In genomic region chr2:46557788-46558187, GRCh38 we compare ENCODE assay signal across 18 cellular contexts. TPM values are rescaled to one million over a fixed set of nuclear protein-coding genes. Genes with fewer than 3 reads are reported as not detected.
DNase-seq lines count a peak whose midpoint lies in the region; ATAC-seq and TF ChIP-seq lines count a peak whose summit lies in the region.
"Had no signal": no experiment of that assay in that cellular context is flagged by ENCODE, and none has a peak within 500 bp of the region (broad histone marks: within the 10 kb centered on the region; RNA-seq: fewer than 3 reads in every experiment).

No MANE protein-coding gene starts in this region.

- peaks cover 62 to 77% (median 68%) of the 10 kb centered on the region in 3 donors for H3K4me1 Mint-ChIP-seq in IgD-negative memory B cell
- H3K4me1 Mint-ChIP-seq in memory B cell = peaks cover 75% of the 10 kb centered on the region
- H3K4me1 Mint-ChIP-seq in glutamatergic neuron (ENCODE audit: low read depth, unreplicated experiment) = peaks cover 33% of the 10 kb centered on the region

- no peaks in the 10 kb centered on the region for H3K9me3 ChIP-seq in DOHH2 (ENCODE audit: control insufficient read depth, insufficient read depth, low read length)

- peaks cover 78% of the 10 kb centered on the region for H3K4me1 ChIP-seq in DOHH2 (ENCODE audit: control insufficient read depth, low read length)

- peaks cover 0 to 7% (median 5%) of the 10 kb centered on the region in 3 donors for H3K9me3 Mint-ChIP-seq in IgD-negative memory B cell
- H3K9me3 Mint-ChIP-seq in memory B cell = peaks cover 6% of the 10 kb centered on the region
- H3K9me3 Mint-ChIP-seq in glutamatergic neuron (ENCODE audit: unreplicated experiment) = peaks cover 2% of the 10 kb centered on the region

- no peak for DNase-seq in activated CD4-positive, CD25-positive, alpha-beta regulatory T cell treated with anti-CD3 and anti-CD28 coated beads, Interleukin-2, amount 50 U/mL, for 72 hours
- DNase-seq in memory B cell (ENCODE audit: low spot score in 2 of 2) (no peak), NCI-H146 treated with DMSO at 0.1 percent for 48 hours (lab: John Stamatoyannopoulos, UW; ENCODE audit: unreplicated experiment) (no peak), Kasumi-1 (lab: John Stamatoyannopoulos, UW) (no peak), glutamatergic neuron (no peak)
- DNase-seq: C1 segment of cervical spinal cord, DMS 273 treated with DMSO at 0.1 percent for 48 hours, EL, KBM-7, NCI-H1092 treated with DMSO at 0.1 percent for 48 hours, NCI-H187, NCI-H2171, NCI-H510A, SHP77 treated with DMSO at 0.1 percent for 48 hours had no signal

- peak; percentile 41 for ATAC-seq in activated CD4-positive, CD25-positive, alpha-beta regulatory T cell treated with anti-CD3 and anti-CD28 coated beads, Interleukin-2, amount 50 U/mL, for 24 hours
- no peak for ATAC-seq in memory B cell (ENCODE audit: low read depth)

- peaks cover 91% of the 10 kb centered on the region for H3K79me2 ChIP-seq in DOHH2 (ENCODE audit: control insufficient read depth, low read length)

- H3K27ac Mint-ChIP-seq in IgD-negative memory B cell (peak overlapping the region; percentile 44 to 78 (median 49)), memory B cell (peak overlapping the region; percentile 91), glutamatergic neuron (ENCODE audit: unreplicated experiment) (no peak overlapping the region)

- peaks cover 3% of the 10 kb centered on the region; the same call in 1 of the 2 replicates for H3F3A ChIP-seq in DOHH2 (ENCODE audit: control insufficient read depth, insufficient read depth)

- peaks cover 60% of the 10 kb centered on the region for H3K36me3 ChIP-seq in DOHH2 (ENCODE audit: control insufficient read depth, low read length)

- H3K27me3 Mint-ChIP-seq in IgD-negative memory B cell (no peaks in the 10 kb centered on the region), memory B cell (no peaks in the 10 kb centered on the region), glutamatergic neuron (ENCODE audit: unreplicated experiment) (no peaks in the 10 kb centered on the region)

- H3K4me3 Mint-ChIP-seq in IgD-negative memory B cell (peak overlapping the region; percentile 9 to 89 (median 66)), memory B cell (no peak overlapping the region), glutamatergic neuron (ENCODE audit: unreplicated experiment) (no peak overlapping the region)

- no peaks in the 10 kb centered on the region for H4K20me1 ChIP-seq in DOHH2 (ENCODE audit: control insufficient read depth, insufficient read depth, low read depth, low read length)

- H3K27me3 ChIP-seq in DOHH2 (ENCODE audit: control insufficient read depth, low read length) = no peaks in the 10 kb centered on the region

- H3K27ac ChIP-seq in DOHH2 (ENCODE audit: low read depth, low read length) = peak overlapping the region; percentile 55
- H3K27ac ChIP-seq: 22Rv1 had no signal

- H3K9me2 ChIP-seq in DOHH2 (replicated peaks; ENCODE audit: control insufficient read depth, low read length) = no peaks in the 10 kb centered on the region

- peak overlapping the region; percentile 49 for H3K4me3 ChIP-seq in DOHH2 (ENCODE audit: low read length)

- peak overlapping the region; percentile 54 for H3K4me2 ChIP-seq in DOHH2 (ENCODE audit: low read length)

- H3K36me3 Mint-ChIP-seq in IgD-negative memory B cell = peaks cover 27% of the 10 kb centered on the region
- peaks cover 39% of the 10 kb centered on the region for H3K36me3 Mint-ChIP-seq in memory B cell
- no peaks in the 10 kb centered on the region for H3K36me3 Mint-ChIP-seq in glutamatergic neuron (ENCODE audit: unreplicated experiment)

- TF ChIP-seq CTCF in DOHH2 (IDR thresholded peaks at IDR 0.05; ENCODE audit: low read depth, low read length, poor library complexity, severe bottlenecking) = no peak
- TF ChIP-seq CTCF in glutamatergic neuron (IDR thresholded peaks at IDR 0.05; ENCODE audit: partially characterized antibody, unreplicated experiment) = no peak

RNA-seq across cellular contexts. Expression of gene ATP6V1E2, which starts 15.4 kb away (rescaled TPM):
- polyA plus RNA-seq in IgD-negative memory B cell = 11.6 TPM
- 9.9 TPM for total RNA-seq in glutamatergic neuron (ENCODE audit: unreplicated experiment)

RNA-seq across cellular contexts. Expression of gene RHOQ, which starts 15.5 kb away (rescaled TPM):
- 8.0 TPM for polyA plus RNA-seq in IgD-negative memory B cell
- 65.2 TPM for total RNA-seq in glutamatergic neuron (ENCODE audit: unreplicated experiment)

RNA-seq across cellular contexts. Expression of gene PIGF, which starts 59.1 kb away (rescaled TPM):
- polyA plus RNA-seq in IgD-negative memory B cell = 13.4 TPM
- total RNA-seq in glutamatergic neuron (ENCODE audit: unreplicated experiment) = 41.9 TPM

RNA-seq across cellular contexts. Expression of gene CRIPT, which starts 59.2 kb away (rescaled TPM):
- 15.5 TPM for polyA plus RNA-seq in IgD-negative memory B cell
- total RNA-seq in glutamatergic neuron (ENCODE audit: unreplicated experiment) = 34.6 TPM

Comparison
In these comparisons a context has a peak if more than half of its experiments do, and no peak if none do; other contexts are left out.
1. H3K4me3 Mint-ChIP-seq: peak in IgD-negative memory B cell (4 of 4); none in memory B cell (single experiment) and glutamatergic neuron (single experiment).